In the genomic region with DNA sequence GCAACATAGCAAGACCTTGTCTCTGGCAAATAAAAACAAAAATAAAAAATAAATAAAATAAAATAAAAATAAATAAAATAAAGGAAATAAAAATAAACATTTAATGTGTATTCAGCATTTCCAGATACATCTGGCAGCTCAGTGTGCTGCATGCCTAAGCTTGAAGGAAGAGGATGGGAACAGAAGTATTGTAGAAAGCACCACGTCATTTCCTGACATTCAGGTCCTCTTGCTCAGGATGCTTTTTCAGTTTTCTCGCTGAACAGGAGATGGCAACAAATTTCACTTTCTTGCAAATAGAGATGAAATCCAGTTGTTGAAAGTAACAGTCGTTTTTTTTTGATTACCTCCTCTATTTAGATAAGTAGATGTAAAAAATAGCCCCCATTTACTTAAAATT, we compare ENCODE assay signal across 14 cellular contexts. TPM values are rescaled to one million over a fixed set of nuclear protein-coding genes. Genes with fewer than 3 reads are reported as not detected.
"Had no signal": no experiment of that assay in that cellular context is flagged by ENCODE, and none has a peak within 500 bp of the region (broad histone marks: within the 10 kb centered on the region; RNA-seq: fewer than 3 reads in every experiment).

No MANE protein-coding gene starts in this region.

RNA-seq across cellular contexts. Expression of gene TRIM43B, which starts 21.3 kb away (rescaled TPM):
- total RNA-seq: stomach, subcutaneous adipose tissue, suprapubic skin, temporal lobe, thoracic aorta, thyroid gland, tibial nerve, transverse colon, upper lobe of left lung, upper lobe of right lung, ureter, urinary bladder, uterus, vagina had no signal
- polyA plus RNA-seq: stomach, urinary bladder had no signal
